1 cellular context compared by ENCODE assay signal in the genomic region with DNA sequence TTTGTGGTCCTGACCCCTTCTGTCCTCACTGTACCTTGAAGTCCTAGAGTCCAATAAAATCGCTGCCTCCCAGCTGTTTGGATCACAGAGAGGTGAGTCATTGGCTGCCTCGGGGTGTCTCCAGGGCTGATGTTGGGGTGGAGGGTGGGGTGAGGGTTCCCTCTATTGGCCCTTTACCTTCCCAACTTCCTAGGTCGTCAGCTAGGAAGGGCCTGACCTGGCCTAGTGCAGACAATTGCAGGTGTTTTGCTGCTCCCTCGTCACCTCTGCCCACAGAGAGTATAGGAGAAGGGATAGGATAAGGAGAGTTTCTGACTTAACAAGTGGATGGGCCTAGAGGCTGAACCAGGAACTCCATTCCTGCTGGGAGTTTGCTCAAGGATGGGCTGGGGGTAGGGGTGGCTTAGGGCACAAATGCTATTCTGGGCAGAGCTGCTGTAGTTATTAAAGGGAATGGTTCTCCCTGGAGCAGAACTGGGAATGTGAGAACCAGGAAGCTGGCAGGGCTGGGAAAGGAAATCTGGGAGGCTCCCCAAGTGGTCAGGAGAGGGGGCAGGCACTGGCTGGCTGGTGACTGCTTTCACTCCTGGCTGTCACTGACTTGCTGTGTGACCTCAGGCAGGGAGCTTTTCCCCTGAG.
TF ChIP-seq lines count a peak whose summit lies in the region.

No MANE protein-coding gene starts in this region.

TF ChIP-seq in H1, 55 proteins besides CTCF, POLR2A, EP300 and RAD21 (continued from another document):
- no peak for TF ChIP-seq TAF7 (optimal IDR thresholded peaks at IDR 0.05; ENCODE audit: borderline replicate concordance, low read depth, low read length)
TF ChIP-seq in H1: peak in this region for 1.
